Comparison of ENCODE assay signal across 16 cellular contexts in genomic region chr4:187124311-187124710, GRCh38.
"Had no signal": no experiment of that assay in that cellular context is flagged by ENCODE, and none has a peak within 500 bp of the region (broad histone marks: within the 10 kb centered on the region; RNA-seq: fewer than 3 reads in every experiment).

No MANE protein-coding gene starts in this region.

- H3K9me3 ChIP-seq: breast epithelium, esophagus muscularis mucosa, pancreas, transverse colon, vagina had no signal

- H3K4me3 ChIP-seq: breast epithelium, esophagus muscularis mucosa, left ventricle myocardium inferior, pancreas, skin epidermis, transverse colon, vagina had no signal

- H3K4me1 ChIP-seq: breast epithelium, esophagus muscularis mucosa, left ventricle myocardium inferior, pancreas, transverse colon, vagina had no signal

- DNase-seq: activated CD4-positive, alpha-beta T cell treated with anti-CD3 and anti-CD28 coated beads, Interleukin-2, amount 50 U/mL, for 1 hour; activated CD4-positive, CD25-positive, alpha-beta regulatory T cell; activated naive CD4-positive, alpha-beta T cell treated with Interleukin-2 at 50 U/mL for 16 hours; anterior cingulate cortex; cerebellar nuclear complex; kidney; left ventricle myocardium inferior; pancreas; stimulated activated CD4-positive, alpha-beta T cell treated with anti-CD3 and anti-CD28 coated beads, Interleukin-4, amount 100 ng/mL, for 24 hours; stimulated activated naive CD8-positive, alpha-beta T cell treated with anti-CD3 and anti-CD28 coated beads, Interleukin-15, Interleukin-2, amounts not matched to agents 100 U/mL and 50 U/mL, for 24 hours; transverse colon had no signal

- FAIRE-seq: kidney, pancreas had no signal

- H3K27ac ChIP-seq: breast epithelium, esophagus muscularis mucosa, left ventricle myocardium inferior, pancreas, skin epidermis, transverse colon, vagina had no signal

- H3K36me3 ChIP-seq: breast epithelium, esophagus muscularis mucosa, left ventricle myocardium inferior, pancreas, transverse colon, vagina had no signal

- ATAC-seq: activated T-helper 17 cell treated with anti-CD3 and anti-CD28 coated beads, Interleukin-2, amount 50 U/mL, for 72 hours; stimulated activated naive CD8-positive, alpha-beta T cell treated with anti-CD3 and anti-CD28 coated beads, Interleukin-15, Interleukin-2, amounts not matched to agents 100 U/mL and 50 U/mL, for 24 hours had no signal

- H3K27me3 ChIP-seq: breast epithelium, esophagus muscularis mucosa, pancreas, transverse colon, vagina had no signal
